In genomic region chr1:208093754-208094719, GRCh38 we compare ENCODE assay signal across 8 cellular contexts.
DNase-seq lines count a peak whose midpoint lies in the region; ATAC-seq, FAIRE-seq and TF ChIP-seq lines count a peak whose summit lies in the region.

No MANE protein-coding gene starts in this region.

- no peak for TF ChIP-seq EP300 in A549 (IDR thresholded peaks at IDR 0.05)

- FAIRE-seq in A549 (lab: Jason Lieb, UNC): no peak

- peak; percentile 41 to 49 for TF ChIP-seq RAD21 in A549 (conservative IDR thresholded peaks at IDR 0.05 in 1 of 2, IDR thresholded peaks at IDR 0.05 in 1 of 2)

- H3K27ac ChIP-seq in A549: no peak overlapping the region

- H3K4me1 ChIP-seq in A549: no peaks in the 10 kb centered on the region

- in situ Hi-C loops in GM13976 (cut with MboI; ENCODE audit: low sequenced_read_pairs, unreplicated experiment): no loop called here
- in situ Hi-C loops in KBM-7 (cut with MboI; ENCODE audit: low pct_unique_long_range_greater_than_20kb, low sequenced_read_pairs): no loop called here
- in situ Hi-C loops in T47D (cut with HindIII; ENCODE audit: low pct_unique_long_range_greater_than_20kb, low sequenced_read_pairs): no loop called here

- peak; percentile 66 for TF ChIP-seq CTCF in A549 (IDR thresholded peaks at IDR 0.05)
- TF ChIP-seq CTCF in GM13976 (IDR thresholded peaks at IDR 0.05; ENCODE audit: borderline replicate concordance, control extremely low read depth, extremely low read depth, insufficient read depth, missing control alignments): peak; percentile 78

- no peak for TF ChIP-seq POLR2A in A549 (IDR thresholded peaks at IDR 0.05; ENCODE audit: low read length)

- CTCF ChIA-PET in A549 (lab: Yijun Ruan, JAX): interaction anchor here (0.8 to 4.1 kb wide), 18 partner anchors 9 to 151 kb away, joined by 3 to 23 read pairs (median 4); no protein-coding TSS in a partner anchor

- H3K4me3 ChIP-seq in A549: no peak overlapping the region

- peak; percentile 74 to 95; a peak in 5 of 6 replicates for ATAC-seq in A549

- no peak overlapping the region for H3K4me2 ChIP-seq in A549

- DNase-seq in A549 (ENCODE audit: low read depth in 1 of 2, low spot score in 1 of 2) (peak; percentile 47 to 68), GM13976 (ENCODE audit: low spot score) (peak; percentile 67), KBM-7 (peak; percentile 49), T-helper 9 cell (peak; percentile 27), T47D (ENCODE audit: low read depth in 1 of 2, low spot score in 1 of 2) (peak; percentile 55 to 70), kidney tubule cell (ENCODE audit: low spot score) (peak; percentile 71), NCI-H2107 (lab: John Stamatoyannopoulos, UW) (no peak)
- DNase-seq in stimulated activated CD4-positive, alpha-beta T cell treated with anti-CD3 and anti-CD28 coated beads, TNF-alpha, amount 100 ng/mL, for 48 hours (ENCODE audit: low read depth in 3 of 3): peak; percentile 25 to 53 (median 40)

- no peaks in the 10 kb centered on the region for H3K9me3 ChIP-seq in A549

- 39% methylated on average over 4 of the region's 4 CpGs for WGBS in A549 (ENCODE audit: missing lambda C conversion rate)

- POLR2A ChIA-PET in A549 (lab: Yijun Ruan, JAX): no interaction called here

TF ChIP-seq in A549, 52 proteins besides CTCF, POLR2A, EP300 and RAD21:
- TF ChIP-seq PHF8 (IDR thresholded peaks at IDR 0.05; ENCODE audit: borderline replicate concordance, low read depth) (no peak), SMC3 (IDR thresholded peaks at IDR 0.05) (peak; percentile 47; the same call in 2 of the 3 replicates)
TF ChIP-seq in A549: peak in this region for 1.
